Comparison of ENCODE assay signal across 1 cellular context in genomic region chr17:43449470-43450202, GRCh38.
TF ChIP-seq lines count a peak whose summit lies in the region.

No MANE protein-coding gene starts in this region.

TF ChIP-seq in HepG2, 621 proteins besides CTCF, POLR2A, EP300 and RAD21 (continued from another document):
- TF ChIP-seq ZNF142 (CRISPR knock-in tag; IDR thresholded peaks at IDR 0.05), result peak; percentile 71
